ENCODE assay signal across 8 cellular contexts in genomic region chr20:11917663-11918062, GRCh38. TPM values are rescaled to one million over a fixed set of nuclear protein-coding genes. Genes with fewer than 3 reads are reported as not detected.
DNase-seq lines count a peak whose midpoint lies in the region; ATAC-seq and TF ChIP-seq lines count a peak whose summit lies in the region.

Gene BTBD3, plus strand, starts transcription at chr20:11917893. Its CDS starts 383 bp downstream, at chr20:11918276.

- H3K4me1 ChIP-seq in testis = peaks cover 24% of the 10 kb centered on the region

- H3K9me3 ChIP-seq in testis = no peaks in the 10 kb centered on the region

- peaks cover 17% of the 10 kb centered on the region for H3K4me1 Mint-ChIP-seq in dendritic cell treated with granulocyte-macrophage colony-stimulating factor and Interleukin-4, amounts not matched to agents 40 ng/mL and 50 ng/mL, for 4 days (ENCODE audit: low read depth)
- no peaks in the 10 kb centered on the region for H3K4me1 Mint-ChIP-seq in T-helper 2 cell treated with Interferon-gamma antibody and Interleukin-4, amounts not matched to agents 5 μg/mL and 100 μg/mL, for 36 hours (ENCODE audit: low read depth)

- peak within 1 kb of the TSS in 1 of 2 donors; percentile 33 for H3K27ac ChIP-seq in testis

- 5 to 15% methylated on average over 4 of the region's 4 CpGs for WGBS in lower leg skin, 2 donors
- 20 to 23% methylated on average over 4 of the region's 4 CpGs for WGBS in testis, 2 donors

- H3K9me3 Mint-ChIP-seq in dendritic cell treated with granulocyte-macrophage colony-stimulating factor and Interleukin-4, amounts not matched to agents 40 ng/mL and 50 ng/mL, for 4 days = no peaks in the 10 kb centered on the region
- H3K9me3 Mint-ChIP-seq in T-helper 2 cell treated with Interferon-gamma antibody and Interleukin-4, amounts not matched to agents 5 μg/mL and 100 μg/mL, for 36 hours = no peaks in the 10 kb centered on the region

- no peaks in the 10 kb centered on the region for H3K27me3 Mint-ChIP-seq in dendritic cell treated with granulocyte-macrophage colony-stimulating factor and Interleukin-4, amounts not matched to agents 40 ng/mL and 50 ng/mL, for 4 days
- H3K27me3 Mint-ChIP-seq in T-helper 2 cell treated with Interferon-gamma antibody and Interleukin-4, amounts not matched to agents 5 μg/mL and 100 μg/mL, for 36 hours (ENCODE audit: low read depth) = no peaks in the 10 kb centered on the region

- TF ChIP-seq CTCF in lower leg skin (IDR thresholded peaks at IDR 0.05) (no peak), testis (IDR thresholded peaks at IDR 0.05) (no peak)

- no peak for TF ChIP-seq POLR2A in lower leg skin (IDR thresholded peaks at IDR 0.05)
- no peak for TF ChIP-seq POLR2A in testis (IDR thresholded peaks at IDR 0.05)

- H3K4me3 Mint-ChIP-seq in dendritic cell treated with granulocyte-macrophage colony-stimulating factor and Interleukin-4, amounts not matched to agents 40 ng/mL and 50 ng/mL, for 4 days = peak within 1 kb of the TSS; percentile 48
- no peak within 1 kb of the TSS for H3K4me3 Mint-ChIP-seq in T-helper 2 cell treated with Interferon-gamma antibody and Interleukin-4, amounts not matched to agents 5 μg/mL and 100 μg/mL, for 36 hours

- H3K27ac Mint-ChIP-seq in dendritic cell treated with granulocyte-macrophage colony-stimulating factor and Interleukin-4, amounts not matched to agents 40 ng/mL and 50 ng/mL, for 4 days = no peak within 1 kb of the TSS
- H3K27ac Mint-ChIP-seq in T-helper 2 cell treated with Interferon-gamma antibody and Interleukin-4, amounts not matched to agents 5 μg/mL and 100 μg/mL, for 36 hours = no peak within 1 kb of the TSS

- peak; percentile 6 for DNase-seq in GM04503 (ENCODE audit: low read depth)
- DNase-seq in NCI-H526 (lab: John Stamatoyannopoulos, UW) = peak; percentile 81 to 92
- peak in 1 of 2 donors; percentile 46 for DNase-seq in lower leg skin (ENCODE audit: low spot score in 2 of 2)
- DNase-seq in testis = peak; percentile 80
- DNase-seq in HPDE6-E6E7 (ENCODE audit: extremely low spot score) = no peak
- DNase-seq in T-helper 2 cell treated with Interferon-gamma antibody and Interleukin-4, amounts not matched to agents 5 μg/mL and 100 μg/mL, for 36 hours (ENCODE audit: low spot score) = no peak

- H3K36me3 Mint-ChIP-seq in dendritic cell treated with granulocyte-macrophage colony-stimulating factor and Interleukin-4, amounts not matched to agents 40 ng/mL and 50 ng/mL, for 4 days (ENCODE audit: low read depth) = peaks cover 12% of the 10 kb centered on the region
- no peaks in the 10 kb centered on the region for H3K36me3 Mint-ChIP-seq in T-helper 2 cell treated with Interferon-gamma antibody and Interleukin-4, amounts not matched to agents 5 μg/mL and 100 μg/mL, for 36 hours (ENCODE audit: low read depth)

- H3K27me3 ChIP-seq in testis = no peaks in the 10 kb centered on the region

- ATAC-seq in HG02852 (IDR thresholded peaks at IDR 0.05; ENCODE audit: unreplicated experiment) = peak; percentile 75

- H3K4me3 ChIP-seq in lower leg skin (ENCODE audit: low read depth, poor library complexity, severe bottlenecking) = no peak within 1 kb of the TSS
- H3K4me3 ChIP-seq in testis = peak within 1 kb of the TSS in 1 of 2 donors; percentile 24

- H3K36me3 ChIP-seq in testis (ENCODE audit: low read depth, missing control alignments) = no peaks in the 10 kb centered on the region

- intact Hi-C loops in dendritic cell treated with granulocyte-macrophage colony-stimulating factor and Interleukin-4, amounts not matched to agents 40 ng/mL and 50 ng/mL, for 4 days (cut with micrococcal nuclease) = no loop called here
- intact Hi-C loops in lower leg skin (cut with DNase I; ENCODE audit: low total_unique reads) (no loop called here), testis (cut with DNase I; ENCODE audit: low total_unique reads) (no loop called here)

RNA-seq across cellular contexts. Expression of gene BTBD3, which starts in this region (rescaled TPM):
- 10 to 100 TPM; 36.0 to 37.6 (median 36.6) TPM for total RNA-seq in lower leg skin
- 10 to 100 TPM; 83.6 to 92.2 TPM for total RNA-seq in testis
- polyA plus RNA-seq in testis (ENCODE audit: insufficient read depth, low read depth, low replicate concordance) = 34.4 TPM

Comparison
In these comparisons a context has a peak if more than half of its experiments do, and no peak if none do; other contexts are left out.
1. DNase-seq: peak in GM04503 (single experiment), NCI-H526 (2 of 2) and testis (single experiment); none in HPDE6-E6E7 (single experiment) and T-helper 2 cell treated with Interferon-gamma antibody and Interleukin-4, amounts not matched to agents 5 μg/mL and 100 μg/mL, for 36 hours (single experiment).